ENCODE assay signal across 8 cellular contexts in genomic region chr9:6014668-6015270, GRCh38. TPM values are rescaled to one million over a fixed set of nuclear protein-coding genes. Genes with fewer than 3 reads are reported as not detected.
DNase-seq lines count a peak whose midpoint lies in the region; ATAC-seq and TF ChIP-seq lines count a peak whose summit lies in the region.

No MANE protein-coding gene starts in this region.

- peak; percentile 61 for ATAC-seq in activated CD4-positive, alpha-beta T cell treated with anti-CD3 and anti-CD28 coated beads for 36 hours
- ATAC-seq in esophagus mucosa: peak; percentile 78
- no peak for ATAC-seq in HG02610 (IDR thresholded peaks at IDR 0.05; ENCODE audit: unreplicated experiment)

- peaks cover 37% of the 10 kb centered on the region for H3K36me3 Mint-ChIP-seq in activated CD4-positive, alpha-beta T cell treated with anti-CD3 and anti-CD28 coated beads for 36 hours (ENCODE audit: low read depth)
- peaks cover 48% of the 10 kb centered on the region for H3K36me3 Mint-ChIP-seq in T-helper 1 cell treated with Interleukin-12 subunit alpha and Interleukin-12 subunit beta and Interleukin-4 antibody, amounts not matched to agents 30 μg/mL and 1 μg/mL, for 36 hours (ENCODE audit: low read depth)
- H3K36me3 Mint-ChIP-seq in neural crest cell (ENCODE audit: low read depth): peaks cover 35% of the 10 kb centered on the region

- intact Hi-C loops in activated CD4-positive, alpha-beta T cell treated with anti-CD3 and anti-CD28 coated beads for 36 hours (cut with DNase I, micrococcal nuclease): loop anchor here (1.0 to 2.0 kb wide), 4 partner anchors 7 to 576 kb away; partner anchors contain the start of gene UHRF2 (in 1 of the 2)

- H3K27me3 Mint-ChIP-seq in activated CD4-positive, alpha-beta T cell treated with anti-CD3 and anti-CD28 coated beads for 36 hours: no peaks in the 10 kb centered on the region
- no peaks in the 10 kb centered on the region for H3K27me3 Mint-ChIP-seq in T-helper 1 cell treated with Interleukin-12 subunit alpha and Interleukin-12 subunit beta and Interleukin-4 antibody, amounts not matched to agents 30 μg/mL and 1 μg/mL, for 36 hours (ENCODE audit: low read depth)
- no peaks in the 10 kb centered on the region for H3K27me3 Mint-ChIP-seq in neural crest cell (ENCODE audit: low read depth)

- peak overlapping the region; percentile 99 for H3K27ac Mint-ChIP-seq in activated CD4-positive, alpha-beta T cell treated with anti-CD3 and anti-CD28 coated beads for 36 hours
- peak overlapping the region; percentile 98 for H3K27ac Mint-ChIP-seq in T-helper 1 cell treated with Interleukin-12 subunit alpha and Interleukin-12 subunit beta and Interleukin-4 antibody, amounts not matched to agents 30 μg/mL and 1 μg/mL, for 36 hours
- peak overlapping the region; percentile 99 for H3K27ac Mint-ChIP-seq in neural crest cell (ENCODE audit: unreplicated experiment)

- H3K4me1 Mint-ChIP-seq in activated CD4-positive, alpha-beta T cell treated with anti-CD3 and anti-CD28 coated beads for 36 hours: peaks cover 34% of the 10 kb centered on the region
- H3K4me1 Mint-ChIP-seq in T-helper 1 cell treated with Interleukin-12 subunit alpha and Interleukin-12 subunit beta and Interleukin-4 antibody, amounts not matched to agents 30 μg/mL and 1 μg/mL, for 36 hours (ENCODE audit: low read depth): peaks cover 42% of the 10 kb centered on the region
- H3K4me1 Mint-ChIP-seq in neural crest cell: peaks cover 49% of the 10 kb centered on the region

- peaks cover 20% of the 10 kb centered on the region for H3K9me3 Mint-ChIP-seq in activated CD4-positive, alpha-beta T cell treated with anti-CD3 and anti-CD28 coated beads for 36 hours (ENCODE audit: low read depth)
- H3K9me3 Mint-ChIP-seq in T-helper 1 cell treated with Interleukin-12 subunit alpha and Interleukin-12 subunit beta and Interleukin-4 antibody, amounts not matched to agents 30 μg/mL and 1 μg/mL, for 36 hours: peaks cover 9% of the 10 kb centered on the region
- no peaks in the 10 kb centered on the region for H3K9me3 Mint-ChIP-seq in neural crest cell

- CTCF ChIA-PET in activated CD4-positive, alpha-beta T cell treated with anti-CD3 and anti-CD28 coated beads for 36 hours (lab: Charles Lee): interaction anchor here (1.7 kb wide), 1 partner anchor 9 kb away, joined by 9 read pairs; no protein-coding TSS in a partner anchor

- TF ChIP-seq CTCF in neural crest cell (conservative IDR thresholded peaks at IDR 0.05): no peak

- peak overlapping the region; percentile 95 for H3K4me3 Mint-ChIP-seq in activated CD4-positive, alpha-beta T cell treated with anti-CD3 and anti-CD28 coated beads for 36 hours
- peak overlapping the region; percentile 94 for H3K4me3 Mint-ChIP-seq in T-helper 1 cell treated with Interleukin-12 subunit alpha and Interleukin-12 subunit beta and Interleukin-4 antibody, amounts not matched to agents 30 μg/mL and 1 μg/mL, for 36 hours
- peak overlapping the region; percentile 97 for H3K4me3 Mint-ChIP-seq in neural crest cell

- POLR2A ChIA-PET in activated CD4-positive, alpha-beta T cell treated with anti-CD3 and anti-CD28 coated beads for 36 hours (lab: Charles Lee): interaction anchor here (0.6 to 1.5 kb wide), 2 partner anchors 7 to 9 kb away, joined by 3 to 5 read pairs; a partner anchor contains a TSS

- DNase-seq in activated CD4-positive, alpha-beta T cell treated with anti-CD3 and anti-CD28 coated beads for 36 hours: peak; percentile 20
- no peak for DNase-seq in activated CD4-positive, alpha-beta T cell treated with anti-CD3 and anti-CD28 coated beads, Interleukin-2, amount 50 U/mL, for 1 hour
- DNase-seq in neural crest cell (ENCODE audit: low read depth, low spot score): no peak
- DNase-seq in effector CD8-positive, alpha-beta T cell (lab: John Stamatoyannopoulos, UW): no peak
- DNase-seq in stimulated activated naive CD4-positive, alpha-beta T cell (lab: John Stamatoyannopoulos, UW): no peak

RNA-seq across cellular contexts. Expression of gene RANBP6, which starts 0.7 kb away (rescaled TPM):
- 10 to 100 TPM; 11.7 to 18.2 TPM for total RNA-seq in activated CD4-positive, alpha-beta T cell treated with anti-CD3 and anti-CD28 coated beads for 36 hours
- total RNA-seq in esophagus mucosa (7.5 TPM), neural crest cell (25.6 and 25.9 TPM in 2 replicates)
